Comparison of ENCODE assay signal across 1 cellular context in genomic region chr10:59709472-59710125, GRCh38.
TF ChIP-seq lines count a peak whose summit lies in the region.

Gene SLC16A9 (minus strand): TSS chr10:59709850. CDS start chr10:59684291, 25,559 bp downstream.

TF ChIP-seq in K562, 482 proteins besides CTCF, POLR2A, EP300 and RAD21 (continued from another document):
- TF ChIP-seq ZBTB9 (CRISPR knock-in tag; IDR thresholded peaks at IDR 0.05), result no peak
- 0 out of 2 replicates have a peak, but pooled peaks have one; percentile 35 for TF ChIP-seq ZBTB17 (CRISPR knock-in tag; IDR thresholded peaks at IDR 0.05)
- peak; percentile 40; the same call in 1 of the 2 replicates for TF ChIP-seq PHF8 (IDR thresholded peaks at IDR 0.05; ENCODE audit: borderline replicate concordance, low read length)
- TF ChIP-seq TFAP4 (CRISPR knock-in tag; IDR thresholded peaks at IDR 0.05; ENCODE audit: borderline replicate concordance), result 0 out of 2 replicates have a peak, but pooled peaks have one; percentile 18
- no peak for TF ChIP-seq HDAC3 (IDR thresholded peaks at IDR 0.05; ENCODE audit: borderline replicate concordance, partially characterized antibody)
- TF ChIP-seq POLR2G (IDR thresholded peaks at IDR 0.05; ENCODE audit: low read depth, low read length), result peak; percentile 53; the same call in 1 of the 2 replicates
- TF ChIP-seq E2F6 (IDR thresholded peaks at IDR 0.05; ENCODE audit: borderline replicate concordance in 1 of 2, extremely low read depth in 1 of 2, insufficient read depth in 1 of 2, insufficient read length in 1 of 2, low read depth in 1 of 2, low read length in 1 of 2, poor library complexity in 1 of 2, severe bottlenecking in 1 of 2), result peak in 1 of 2 experiments; percentile 39
- TF ChIP-seq ZNF41 (CRISPR knock-in tag; conservative IDR thresholded peaks at IDR 0.05), result peak; percentile 96
- TF ChIP-seq MAFG (tag; conservative IDR thresholded peaks at IDR 0.05), result no peak
- 0 out of 2 replicates have a peak, but pooled peaks have one; percentile 20 for TF ChIP-seq ZNF512 (tag; IDR thresholded peaks at IDR 0.05)
- no peak for TF ChIP-seq CBX1 (IDR thresholded peaks at IDR 0.05; ENCODE audit: low read depth)
- no peak for TF ChIP-seq CTBP1 (IDR thresholded peaks at IDR 0.05; ENCODE audit: borderline replicate concordance)
